Comparison of ENCODE assay signal across 8 cellular contexts in genomic region chr17:57868007-57868774, GRCh38. TPM values are rescaled to one million over a fixed set of nuclear protein-coding genes. Genes with fewer than 3 reads are reported as not detected.
DNase-seq lines count a peak whose midpoint lies in the region; ATAC-seq and TF ChIP-seq lines count a peak whose summit lies in the region.

No MANE protein-coding gene starts in this region.

- no peaks in the 10 kb centered on the region for H3K9me3 Mint-ChIP-seq in stimulated activated naive B cell treated with anti-CD40 and anti-IgM and Interleukin-4, amounts not matched to agents 10 μg/mL and 1 μg/mL and 100 μg/mL, for 72 hours

- intact Hi-C loops in A673 (cut with micrococcal nuclease; ENCODE audit: unreplicated experiment): no loop called here

- CTCF ChIA-PET in A673 (lab: Charles Lee): interaction anchor here (0.6 kb wide), 1 partner anchor 100 kb away, joined by 4 read pairs; no protein-coding TSS in a partner anchor

- peaks cover 22% of the 10 kb centered on the region for H3K36me3 ChIP-seq in A673 (ENCODE audit: insufficient read depth, low read length, poor library complexity, severe bottlenecking)

- in situ Hi-C loops in astrocyte of the spinal cord (cut with HindIII; ENCODE audit: low sequenced_read_pairs): no loop called here

- H3K4me3 ChIP-seq in A673 (ENCODE audit: low read depth, low read length, poor library complexity, severe bottlenecking): no peak overlapping the region
- H3K4me3 ChIP-seq in astrocyte of the spinal cord (ENCODE audit: low read depth, low read length): no peak overlapping the region

- no peaks in the 10 kb centered on the region for H3K27me3 ChIP-seq in A673 (replicated peaks; ENCODE audit: insufficient read depth, low read depth, low read length, poor library complexity)

- peaks cover 28 to 32% of the 10 kb centered on the region in 2 donors for H3K4me1 Mint-ChIP-seq in stimulated activated naive B cell treated with anti-CD40 and anti-IgM and Interleukin-4, amounts not matched to agents 10 μg/mL and 1 μg/mL and 100 μg/mL, for 72 hours

- peaks cover 12% of the 10 kb centered on the region for H3K4me1 ChIP-seq in A673 (ENCODE audit: insufficient read depth, low read length, poor library complexity, severe bottlenecking)

- peak overlapping the region; percentile 82 for H3K27ac Mint-ChIP-seq in stimulated activated naive B cell treated with anti-CD40 and anti-IgM and Interleukin-4, amounts not matched to agents 10 μg/mL and 1 μg/mL and 100 μg/mL, for 72 hours

- peak overlapping the region; percentile 52 for H3K27ac ChIP-seq in A673 (ENCODE audit: low read depth, low read length, poor library complexity, severe bottlenecking)

- peaks cover 33 to 34% of the 10 kb centered on the region in 2 donors for H3K27me3 Mint-ChIP-seq in stimulated activated naive B cell treated with anti-CD40 and anti-IgM and Interleukin-4, amounts not matched to agents 10 μg/mL and 1 μg/mL and 100 μg/mL, for 72 hours

- H3K36me3 Mint-ChIP-seq in stimulated activated naive B cell treated with anti-CD40 and anti-IgM and Interleukin-4, amounts not matched to agents 10 μg/mL and 1 μg/mL and 100 μg/mL, for 72 hours: no peaks in the 10 kb centered on the region

- BruUV-seq in A673 (replicated peaks; lab: Mats Ljungman, UMichigan): no TSS peak

- POLR2A ChIA-PET in A673 (lab: Charles Lee; ENCODE audit: low non-redundant PET): interaction anchor here (0.5 kb wide), 1 partner anchor 146 kb away, joined by 9 read pairs; no protein-coding TSS in a partner anchor

- H3K9me3 ChIP-seq in A673 (ENCODE audit: low read depth, low read length, poor library complexity, severe bottlenecking): no peaks in the 10 kb centered on the region

- peak overlapping the region; percentile 59 to 63 for H3K4me3 Mint-ChIP-seq in stimulated activated naive B cell treated with anti-CD40 and anti-IgM and Interleukin-4, amounts not matched to agents 10 μg/mL and 1 μg/mL and 100 μg/mL, for 72 hours

- peak; percentile 84 for ATAC-seq in HG02759 (IDR thresholded peaks at IDR 0.05; ENCODE audit: unreplicated experiment)
- peak; percentile 92 to 94 for ATAC-seq in stimulated activated naive B cell treated with anti-CD40 and anti-IgM and Interleukin-4, amounts not matched to agents 10 μg/mL and 1 μg/mL and 100 μg/mL, for 72 hours (replicated peaks)

- TF ChIP-seq CTCF in A673 (conservative IDR thresholded peaks at IDR 0.05; ENCODE audit: low read depth, low read length) (0 out of 2 replicates have a peak, but pooled peaks have one; percentile 14), GM12873 (IDR thresholded peaks at IDR 0.05; ENCODE audit: insufficient read depth, low read depth, low read length, missing control alignments) (peak; percentile 63), astrocyte of the spinal cord (IDR thresholded peaks at IDR 0.05; ENCODE audit: low read depth, low read length) (peak; percentile 63)

- DNase-seq in A673 (ENCODE audit: low spot score) (no peak), NCI-H524 treated with DMSO at 0.1 percent for 48 hours (lab: John Stamatoyannopoulos, UW) (peak; percentile 92), astrocyte of the spinal cord (ENCODE audit: low read depth, low spot score) (peak; percentile 95), islet precursor cell (peak; percentile 99), NCI-H526 treated with DMSO at 0.1 percent for 48 hours (lab: John Stamatoyannopoulos, UW) (no peak)
- peak; percentile 75 for DNase-seq in stimulated activated naive B cell treated with anti-CD40 and anti-IgM and Interleukin-4, amounts not matched to agents 10 μg/mL and 1 μg/mL and 100 μg/mL, for 72 hours

RNA-seq across cellular contexts. Expression of gene MRPS23, which starts 18.3 kb away (rescaled TPM):
- total RNA-seq in A673 (2021): 94.2 and 100 TPM in 2 replicates

Comparison
In these comparisons a context has a peak if more than half of its experiments do, and no peak if none do; other contexts are left out.
1. DNase-seq: peak in NCI-H524 treated with DMSO at 0.1 percent for 48 hours (single experiment), astrocyte of the spinal cord (single experiment), islet precursor cell (single experiment) and stimulated activated naive B cell treated with anti-CD40 and anti-IgM and Interleukin-4, amounts not matched to agents 10 μg/mL and 1 μg/mL and 100 μg/mL, for 72 hours (single experiment); none in A673 (single experiment) and NCI-H526 treated with DMSO at 0.1 percent for 48 hours (single experiment).
2. Peak in every context shown above with its lines, with median percentiles within 50 percentile points of each other: CTCF ChIP-seq.